Comparison of ENCODE assay signal across 16 cellular contexts in the genomic region with DNA sequence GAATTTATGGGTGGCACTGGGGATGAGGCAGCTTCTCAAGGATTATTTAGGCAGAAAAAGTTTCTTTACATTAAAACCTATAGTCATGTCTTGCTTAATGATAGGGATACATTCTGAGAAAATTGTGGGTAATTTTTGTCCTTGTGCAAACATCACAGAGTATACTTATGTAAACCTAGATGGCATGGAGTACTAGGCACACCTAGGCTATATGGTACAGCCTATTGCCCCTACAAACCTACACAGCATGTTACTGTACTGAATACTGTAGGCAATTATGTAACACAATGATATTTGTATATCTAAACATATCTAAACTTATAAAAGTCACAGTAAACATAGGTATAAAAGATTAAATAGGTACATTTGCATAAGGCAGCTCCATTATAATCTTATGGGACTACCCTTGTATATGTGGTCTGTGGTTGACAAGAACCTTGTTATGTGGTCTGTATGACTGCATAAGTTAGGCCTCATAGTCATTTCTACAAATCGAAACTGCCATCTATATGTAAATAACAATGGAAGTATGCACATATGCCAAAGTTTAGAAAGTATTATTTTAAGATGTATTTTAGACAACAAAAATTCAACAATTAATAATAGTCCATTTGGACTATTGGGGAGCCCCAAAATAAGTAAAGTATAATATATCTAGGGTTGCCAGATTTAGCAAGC.
DNase-seq lines count a peak whose midpoint lies in the region; ATAC-seq lines count a peak whose summit lies in the region.
"Had no signal": no experiment of that assay in that cellular context is flagged by ENCODE, and none has a peak within 500 bp of the region (broad histone marks: within the 10 kb centered on the region; RNA-seq: fewer than 3 reads in every experiment).

No MANE protein-coding gene starts in this region.

- intact Hi-C loops in posterior cingulate gyrus (cut with DNase I), result no loop called here

- peak; percentile 66 to 96 for ATAC-seq in activated naive CD4-positive, alpha-beta T cell treated with anti-CD3 and anti-CD28 coated beads, Interleukin-2, amount 50 U/mL, for 72 hours
- ATAC-seq in HG02981 (IDR thresholded peaks at IDR 0.05; ENCODE audit: unreplicated experiment), result peak; percentile 65
- ATAC-seq: body of pancreas, pancreas had no signal

- H3K27ac Mint-ChIP-seq in activated naive CD4-positive, alpha-beta T cell treated with anti-CD3 and anti-CD28 coated beads, Interleukin-2, amount 50 U/mL, for 72 hours, result no peak overlapping the region
- H3K27ac Mint-ChIP-seq: activated B cell treated with CpG ODN at 0.5 μM for 24 hours, endodermal cell had no signal

- peaks cover 5 to 10% of the 10 kb centered on the region in 2 donors for H3K9me3 Mint-ChIP-seq in activated naive CD4-positive, alpha-beta T cell treated with anti-CD3 and anti-CD28 coated beads, Interleukin-2, amount 50 U/mL, for 72 hours
- H3K9me3 Mint-ChIP-seq: activated B cell treated with CpG ODN at 0.5 μM for 24 hours, endodermal cell had no signal

- DNase-seq in activated naive CD4-positive, alpha-beta T cell treated with anti-CD3 and anti-CD28 coated beads, Interleukin-2, amount 50 U/mL, for 72 hours (ENCODE audit: low spot score in 2 of 2), result no peak
- DNase-seq in activated naive CD4-positive, alpha-beta T cell (lab: John Stamatoyannopoulos, UW), result no peak
- DNase-seq in OCI-M1 (lab: John Stamatoyannopoulos, UW) (peak; percentile 65), NCI-H345 treated with DMSO at 0.1 percent for 48 hours (lab: John Stamatoyannopoulos, UW; ENCODE audit: unreplicated experiment) (no peak), posterior cingulate gyrus (no peak), T1000 (lab: John Stamatoyannopoulos, UW) (no peak), islet precursor cell (no peak)
- DNase-seq: activated B cell treated with CpG ODN at 0.5 μM for 24 hours; body of pancreas; endodermal cell; foreskin melanocyte; KG1; NCI-H187 treated with DMSO at 0.1 percent for 48 hours; pancreas; stimulated activated CD4-positive, alpha-beta T cell treated with anti-CD3 and anti-CD28 coated beads, Interleukin-15, amount 100 ng/mL, for 24 hours had no signal

- H3K36me3 Mint-ChIP-seq in activated naive CD4-positive, alpha-beta T cell treated with anti-CD3 and anti-CD28 coated beads, Interleukin-2, amount 50 U/mL, for 72 hours, result peaks cover 0 to 4% of the 10 kb centered on the region in 2 donors
